Comparison of ENCODE assay signal across 2 cellular contexts in the genomic region with DNA sequence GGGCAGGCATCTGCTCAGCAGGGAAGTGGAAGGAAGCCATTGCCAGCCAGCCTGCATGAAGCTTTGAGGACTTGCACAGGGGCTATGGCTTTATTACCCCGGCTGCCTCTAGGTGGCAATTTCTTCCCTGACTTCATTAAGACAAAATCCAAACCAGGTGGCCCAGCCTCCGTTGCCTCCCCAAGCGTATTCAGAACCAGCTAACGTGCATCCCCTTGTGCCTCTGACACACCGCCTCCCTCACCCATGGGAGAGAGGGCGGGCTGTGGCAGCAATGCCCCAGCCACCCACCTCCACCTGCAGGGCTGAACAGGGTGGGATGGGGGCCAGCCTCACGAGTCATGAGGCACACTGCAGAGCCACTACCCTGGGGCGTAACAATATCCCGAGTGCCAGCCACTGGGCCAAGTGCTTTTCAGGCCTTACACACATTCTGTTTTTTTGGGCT.
TF ChIP-seq lines count a peak whose summit lies in the region.

No MANE protein-coding gene starts in this region.

TF ChIP-seq in A549, 52 proteins besides CTCF, POLR2A, EP300 and RAD21:
- TF ChIP-seq, protein P1, sequence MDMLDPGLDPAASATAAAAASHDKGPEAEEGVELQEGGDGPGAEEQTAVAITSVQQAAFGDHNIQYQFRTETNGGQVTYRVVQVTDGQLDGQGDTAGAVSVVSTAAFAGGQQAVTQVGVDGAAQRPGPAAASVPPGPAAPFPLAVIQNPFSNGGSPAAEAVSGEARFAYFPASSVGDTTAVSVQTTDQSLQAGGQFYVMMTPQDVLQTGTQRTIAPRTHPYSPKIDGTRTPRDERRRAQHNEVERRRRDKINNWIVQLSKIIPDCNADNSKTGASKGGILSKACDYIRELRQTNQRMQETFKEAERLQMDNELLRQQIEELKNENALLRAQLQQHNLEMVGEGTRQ (IDR thresholded peaks at IDR 0.05) = no peak
- TF ChIP-seq CEBPB (IDR thresholded peaks at IDR 0.05) (no peak), SMC3 (IDR thresholded peaks at IDR 0.05) (peak; percentile 45; the same call in 2 of the 3 replicates), HOXB5 (CRISPR knock-in tag; IDR thresholded peaks at IDR 0.05) (0 out of 2 replicates have a peak, but pooled peaks have one; percentile 19), HOXA7 (CRISPR knock-in tag; IDR thresholded peaks at IDR 0.05) (peak; percentile 40; the same call in 1 of the 2 replicates)
TF ChIP-seq in A549: peak in this region for 3.

TF ChIP-seq in endothelial cell of umbilical vein, 7 proteins besides CTCF, POLR2A, EP300 and RAD21 (continued from another document):
- TF ChIP-seq GATA2 (IDR thresholded peaks at IDR 0.05; ENCODE audit: insufficient read depth, insufficient read length, low read depth, low read length) (no peak), POLR2AphosphoS5 (IDR thresholded peaks at IDR 0.05; ENCODE audit: insufficient read depth, low read depth, low read length) (no peak), EZH2 (IDR thresholded peaks at IDR 0.05; ENCODE audit: borderline replicate concordance, low read depth, low read length, severe bottlenecking) (no peak), MYC (IDR thresholded peaks at IDR 0.05; ENCODE audit: low read depth, low read length) (no peak), FOS (IDR thresholded peaks at IDR 0.05; ENCODE audit: borderline replicate concordance, insufficient read depth, low read length) (no peak)
- TF ChIP-seq, protein P2, sequence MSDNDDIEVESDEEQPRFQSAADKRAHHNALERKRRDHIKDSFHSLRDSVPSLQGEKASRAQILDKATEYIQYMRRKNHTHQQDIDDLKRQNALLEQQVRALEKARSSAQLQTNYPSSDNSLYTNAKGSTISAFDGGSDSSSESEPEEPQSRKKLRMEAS (IDR thresholded peaks at IDR 0.05; ENCODE audit: insufficient read depth, insufficient read length) = no peak
